In the genomic region with DNA sequence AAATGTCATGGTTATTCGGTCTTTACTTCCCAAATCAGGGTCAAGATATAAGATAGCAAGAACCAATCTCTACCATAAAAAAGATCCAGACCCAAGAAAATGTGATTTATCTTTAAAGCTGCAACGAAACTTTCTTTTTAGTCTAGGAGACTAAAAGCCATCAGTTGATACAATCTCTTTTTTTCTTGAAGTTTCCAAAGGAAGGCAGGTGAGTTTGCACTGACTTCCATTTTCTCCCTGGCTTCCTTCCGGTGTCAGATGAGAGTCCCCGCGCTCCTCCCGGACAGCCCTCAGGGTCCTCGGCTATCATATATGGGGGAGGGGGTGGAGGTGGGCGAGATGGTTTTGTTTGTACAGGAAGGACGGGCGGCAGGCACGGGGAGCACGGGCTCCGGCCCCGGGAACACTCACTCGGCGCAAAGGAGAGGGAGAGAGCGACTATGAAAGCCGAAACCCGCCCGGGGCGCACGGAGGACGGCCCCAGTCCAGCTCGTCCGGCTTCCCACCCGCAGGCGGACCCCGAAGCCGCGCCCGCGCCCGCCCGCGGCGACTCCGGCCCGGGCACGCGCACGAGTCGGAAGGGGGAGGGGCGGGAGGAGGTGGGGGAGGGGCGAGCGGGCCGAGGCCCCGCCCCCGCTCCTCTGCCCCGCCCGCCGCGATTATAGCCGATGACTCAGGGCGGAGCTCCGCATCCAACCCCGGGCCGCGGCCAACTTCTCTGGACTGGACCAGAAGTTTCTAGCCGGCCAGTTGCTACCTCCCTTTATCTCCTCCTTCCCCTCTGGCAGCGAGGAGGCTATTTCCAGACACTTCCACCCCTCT, we compare ENCODE assay signal across 8 cellular contexts. TPM values are rescaled to one million over a fixed set of nuclear protein-coding genes. Genes with fewer than 3 reads are reported as not detected.
A peak's percentile ranks its signal among the peaks of the same experiment; 100 is the strongest.
DNase-seq lines count a peak whose midpoint lies in the region; ATAC-seq and TF ChIP-seq lines count a peak whose summit lies in the region.

A gene (plus strand): TSS at position 689 of the 822 bp plus-strand sequence. CDS start 296 bp downstream, outside the sequence.

- H3K27ac ChIP-seq in fibroblast of lung (ENCODE audit: insufficient read depth, low read length): peak within 1 kb of the TSS; percentile 94
- H3K27ac ChIP-seq in naive thymus-derived CD4-positive, alpha-beta T cell (ENCODE audit: low read depth, low read length): peak within 1 kb of the TSS; percentile 93

- H3K4me2 ChIP-seq in fibroblast of lung (ENCODE audit: extremely low read depth, insufficient read depth, low read length): peak within 1 kb of the TSS; percentile 82

- no peaks in the 10 kb centered on the region for H3K9me3 Mint-ChIP-seq in activated T-helper 17 cell treated with anti-CD3 and anti-CD28 coated beads, Interleukin-2, amount 50 U/mL, for 72 hours
- peaks cover 0 to 8% (median under 1%) of the 10 kb centered on the region in 11 donors for H3K9me3 Mint-ChIP-seq in naive thymus-derived CD4-positive, alpha-beta T cell
- peaks cover 2% of the 10 kb centered on the region for H3K9me3 Mint-ChIP-seq in stimulated activated memory B cell treated with anti-CD40 and anti-IgM and Interleukin-4, amounts not matched to agents 10 μg/mL and 1 μg/mL and 100 μg/mL, for 72 hours

- POLR2A ChIA-PET in naive thymus-derived CD4-positive, alpha-beta T cell (lab: Charles Lee): interaction anchor here (0.7 to 5.1 kb wide), 9 partner anchors 12 to 234 kb away, joined by 3 to 34 read pairs (median 4); a partner anchor contains a TSS

- DNase-seq in CMK (ENCODE audit: low read depth) (peak; percentile 42), HPDE6-E6E7 (ENCODE audit: extremely low spot score) (peak; percentile 75), RPMI8226 (peak; percentile 81), fibroblast of lung (ENCODE audit: low read depth in 2 of 2) (peak; percentile 93 to 94)
- peak; percentile 50 to 84 (median 67) for DNase-seq in naive thymus-derived CD4-positive, alpha-beta T cell

- no peaks in the 10 kb centered on the region for H3K27me3 ChIP-seq in fibroblast of lung (ENCODE audit: control insufficient read depth, insufficient read depth, low read length)
- H3K27me3 ChIP-seq in naive thymus-derived CD4-positive, alpha-beta T cell (ENCODE audit: control insufficient read depth in 2 of 2, insufficient read depth in 2 of 2, low read length in 2 of 2): no peaks in the 10 kb centered on the region

- intact Hi-C loops in naive thymus-derived CD4-positive, alpha-beta T cell (cut with micrococcal nuclease): loop anchor here (1.0 to 10.0 kb wide), 14 partner anchors 54 to 954 kb away; a partner anchor contains a TSS

- H3K4me3 ChIP-seq in fibroblast of lung (replicated peaks in 1 of 4; ENCODE audit: control extremely low read depth in 1 of 4, insufficient read depth in 1 of 4, low read depth in 3 of 4, low read length in 4 of 4): peak within 1 kb of the TSS; percentile 68 to 90 (median 86)
- peak within 1 kb of the TSS; percentile 83 for H3K4me3 ChIP-seq in naive thymus-derived CD4-positive, alpha-beta T cell (ENCODE audit: low read length)

- peaks cover 2% of the 10 kb centered on the region for H4K20me1 ChIP-seq in fibroblast of lung (ENCODE audit: control insufficient read depth, extremely low read depth, insufficient read depth, low read length)

- no peak for TF ChIP-seq CTCF in fibroblast of lung (conservative IDR thresholded peaks at IDR 0.05 in 1 of 2, IDR thresholded peaks at IDR 0.05 in 1 of 2; ENCODE audit: low read depth in 1 of 2, low read length in 2 of 2)

- no peaks in the 10 kb centered on the region for H3K36me3 ChIP-seq in fibroblast of lung (ENCODE audit: control insufficient read depth, insufficient read depth, low read length)
- peaks cover 0 to 8% (median 0%) of the 10 kb centered on the region in 3 experiments for H3K36me3 ChIP-seq in naive thymus-derived CD4-positive, alpha-beta T cell (ENCODE audit: control insufficient read depth in 2 of 3, insufficient read depth in 3 of 3, low read length in 3 of 3)

- H3K4me1 ChIP-seq in fibroblast of lung (ENCODE audit: control insufficient read depth, extremely low read depth, insufficient read depth, low read length): peaks cover 15% of the 10 kb centered on the region
- peaks cover 20 to 29% of the 10 kb centered on the region in 2 donors for H3K4me1 ChIP-seq in naive thymus-derived CD4-positive, alpha-beta T cell (ENCODE audit: control insufficient read depth in 2 of 2, insufficient read depth in 2 of 2, low read length in 2 of 2)

- H2AFZ ChIP-seq in fibroblast of lung (ENCODE audit: low read length): peak within 1 kb of the TSS; percentile 78

- peak within 1 kb of the TSS; percentile 95 for H3K9ac ChIP-seq in fibroblast of lung (ENCODE audit: insufficient read depth, low read length)

- ATAC-seq in GM19452 (IDR thresholded peaks at IDR 0.05; ENCODE audit: unreplicated experiment): peak; percentile 77
- peak; percentile 58 for ATAC-seq in activated T-helper 17 cell treated with anti-CD3 and anti-CD28 coated beads, Interleukin-2, amount 50 U/mL, for 72 hours (replicated peaks)
- peak; percentile 88 for ATAC-seq in naive thymus-derived CD4-positive, alpha-beta T cell
- peak; percentile 91 for ATAC-seq in stimulated activated memory B cell treated with anti-CD40 and anti-IgM and Interleukin-4, amounts not matched to agents 10 μg/mL and 1 μg/mL and 100 μg/mL, for 72 hours

- no peaks in the 10 kb centered on the region for H3K27me3 Mint-ChIP-seq in activated T-helper 17 cell treated with anti-CD3 and anti-CD28 coated beads, Interleukin-2, amount 50 U/mL, for 72 hours
- H3K27me3 Mint-ChIP-seq in naive thymus-derived CD4-positive, alpha-beta T cell: peaks cover 0 to 2% (median 0%) of the 10 kb centered on the region in 5 donors
- H3K27me3 Mint-ChIP-seq in stimulated activated memory B cell treated with anti-CD40 and anti-IgM and Interleukin-4, amounts not matched to agents 10 μg/mL and 1 μg/mL and 100 μg/mL, for 72 hours: no peaks in the 10 kb centered on the region

- H3K4me3 Mint-ChIP-seq in activated T-helper 17 cell treated with anti-CD3 and anti-CD28 coated beads, Interleukin-2, amount 50 U/mL, for 72 hours: peak within 1 kb of the TSS; percentile 92
- H3K4me3 Mint-ChIP-seq in naive thymus-derived CD4-positive, alpha-beta T cell: peak within 1 kb of the TSS; percentile 93 to 100 (median 97)
- peak within 1 kb of the TSS; percentile 93 for H3K4me3 Mint-ChIP-seq in stimulated activated memory B cell treated with anti-CD40 and anti-IgM and Interleukin-4, amounts not matched to agents 10 μg/mL and 1 μg/mL and 100 μg/mL, for 72 hours

- H3K27ac Mint-ChIP-seq in activated T-helper 17 cell treated with anti-CD3 and anti-CD28 coated beads, Interleukin-2, amount 50 U/mL, for 72 hours: peak within 1 kb of the TSS; percentile 95
- H3K27ac Mint-ChIP-seq in naive thymus-derived CD4-positive, alpha-beta T cell: peak within 1 kb of the TSS; percentile 91 to 99 (median 97)
- H3K27ac Mint-ChIP-seq in stimulated activated memory B cell treated with anti-CD40 and anti-IgM and Interleukin-4, amounts not matched to agents 10 μg/mL and 1 μg/mL and 100 μg/mL, for 72 hours: peak within 1 kb of the TSS; percentile 90

- H3K9me3 ChIP-seq in fibroblast of lung (ENCODE audit: control insufficient read depth, insufficient read depth, low read depth, low read length): no peaks in the 10 kb centered on the region
- no peaks in the 10 kb centered on the region for H3K9me3 ChIP-seq in naive thymus-derived CD4-positive, alpha-beta T cell (ENCODE audit: control insufficient read depth in 2 of 3, low read length in 3 of 3)

- CTCF ChIA-PET in naive thymus-derived CD4-positive, alpha-beta T cell (lab: Charles Lee): interaction anchor here (0.7 to 1.0 kb wide), 3 partner anchors 26 to 111 kb away, joined by 3 read pairs; no protein-coding TSS in a partner anchor

- peaks cover 36% of the 10 kb centered on the region for H3K36me3 Mint-ChIP-seq in activated T-helper 17 cell treated with anti-CD3 and anti-CD28 coated beads, Interleukin-2, amount 50 U/mL, for 72 hours (ENCODE audit: low read depth)
- peaks cover 0 to 7% (median 0%) of the 10 kb centered on the region in 5 donors for H3K36me3 Mint-ChIP-seq in naive thymus-derived CD4-positive, alpha-beta T cell
- H3K36me3 Mint-ChIP-seq in stimulated activated memory B cell treated with anti-CD40 and anti-IgM and Interleukin-4, amounts not matched to agents 10 μg/mL and 1 μg/mL and 100 μg/mL, for 72 hours: no peaks in the 10 kb centered on the region

- peaks cover 45% of the 10 kb centered on the region for H3K79me2 ChIP-seq in fibroblast of lung (ENCODE audit: control insufficient read depth, insufficient read depth, low read length)

- H3K4me1 Mint-ChIP-seq in activated T-helper 17 cell treated with anti-CD3 and anti-CD28 coated beads, Interleukin-2, amount 50 U/mL, for 72 hours: peaks cover 23% of the 10 kb centered on the region
- H3K4me1 Mint-ChIP-seq in naive thymus-derived CD4-positive, alpha-beta T cell: peaks cover 29 to 48% (median 44%) of the 10 kb centered on the region in 7 donors
- peaks cover 20% of the 10 kb centered on the region for H3K4me1 Mint-ChIP-seq in stimulated activated memory B cell treated with anti-CD40 and anti-IgM and Interleukin-4, amounts not matched to agents 10 μg/mL and 1 μg/mL and 100 μg/mL, for 72 hours

RNA-seq across cellular contexts. Expression of the gene that starts here (rescaled TPM):
- 10 to 100 TPM; 24.7 to 26.6 TPM for total RNA-seq in activated T-helper 17 cell treated with anti-CD3 and anti-CD28 coated beads, Interleukin-2, amount 50 U/mL, for 72 hours
- 5.1 and 8.4 TPM in 2 replicates for total RNA-seq in fibroblast of lung
- polyA plus RNA-seq in fibroblast of lung: 20.0 and 20.9 TPM in 2 replicates
- polyA plus RNA-seq in fibroblast of lung (2012): 63.0 and 69.7 TPM in 2 replicates
- 29.3 and 32.8 TPM in 2 replicates for polyA minus RNA-seq in fibroblast of lung (ENCODE audit: low replicate concordance)
- 10 to 100 TPM; 21.9 to 44.5 (median 23.1) TPM for total RNA-seq in naive thymus-derived CD4-positive, alpha-beta T cell
- polyA plus RNA-seq in naive thymus-derived CD4-positive, alpha-beta T cell: 10 to 100 TPM; 17.3 to 64.3 TPM

Comparison
In these comparisons a context has a peak if more than half of its experiments do, and no peak if none do; other contexts are left out.
1. Peak in every context shown above with its lines: DNase-seq, ATAC-seq, H3K4me3 ChIP-seq and H3K27ac ChIP-seq.
2. DNase-seq: peak in every context shown above with its lines; median percentile 94 in fibroblast of lung; 81 in RPMI8226; 75 in HPDE6-E6E7; 67 in naive thymus-derived CD4-positive, alpha-beta T cell; 42 in CMK.